Comparison of ENCODE assay signal across 7 cellular contexts in the genomic region with DNA sequence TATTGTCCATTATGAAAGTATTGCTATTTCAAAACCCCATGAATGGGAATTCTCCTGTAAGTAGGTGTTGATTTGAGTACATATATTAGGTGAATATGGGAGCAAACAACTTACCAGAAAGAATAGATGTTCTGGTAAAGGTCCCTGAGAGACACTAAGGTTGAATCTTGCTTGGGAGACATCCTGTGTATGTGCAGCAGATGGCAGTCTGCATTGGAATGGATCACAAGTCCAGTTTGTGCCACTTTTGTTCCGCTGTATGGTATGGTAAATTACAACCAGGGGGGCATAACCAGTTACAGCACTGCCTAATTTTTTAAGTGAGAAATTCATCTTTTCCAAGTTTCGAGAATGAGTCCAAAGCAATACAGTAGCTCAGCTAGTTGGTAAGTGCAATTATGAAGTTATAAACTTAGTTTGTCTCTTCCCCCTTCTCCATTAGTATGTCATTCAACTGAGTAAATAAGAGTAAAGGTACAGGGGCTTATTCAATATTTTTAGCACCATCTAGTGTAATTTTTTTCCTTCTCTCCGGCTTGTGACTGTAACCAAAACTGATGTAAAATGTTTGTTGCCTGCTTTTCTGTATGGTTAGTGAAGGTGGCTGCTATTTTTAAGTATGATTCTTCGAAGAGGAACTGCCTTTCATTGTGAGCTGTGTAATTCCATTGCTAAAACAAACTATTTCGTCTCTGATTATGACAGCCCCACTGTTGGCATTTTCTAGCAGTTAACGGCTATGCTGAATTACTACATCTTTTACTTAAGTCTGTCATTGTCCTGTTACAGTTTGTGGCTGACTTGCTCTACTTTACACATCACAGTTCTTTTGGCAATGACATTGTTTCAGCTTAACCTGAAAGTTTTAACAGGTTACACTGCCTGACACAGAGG. TPM values are rescaled to one million over a fixed set of nuclear protein-coding genes. Genes with fewer than 3 reads are reported as not detected.
DNase-seq lines count a peak whose midpoint lies in the region; ATAC-seq lines count a peak whose summit lies in the region.

No MANE protein-coding gene starts in this region.

- H3K4me3 Mint-ChIP-seq in activated T-helper 17 cell treated with anti-CD3 and anti-CD28 coated beads, Interleukin-2, amount 50 U/mL, for 72 hours: no peak overlapping the region

- ATAC-seq in activated T-helper 17 cell treated with anti-CD3 and anti-CD28 coated beads, Interleukin-2, amount 50 U/mL, for 72 hours (replicated peaks): no peak

- no peak overlapping the region for H3K27ac Mint-ChIP-seq in activated T-helper 17 cell treated with anti-CD3 and anti-CD28 coated beads, Interleukin-2, amount 50 U/mL, for 72 hours

- DNase-seq in Daoy (ENCODE audit: low read depth): peak; percentile 35
- DNase-seq in KBM-7: peak; percentile 59
- DNase-seq in amniotic epithelial cell (ENCODE audit: low read depth): peak; percentile 54
- DNase-seq in lung microvascular endothelial cell (ENCODE audit: low read depth in 2 of 2): peak; percentile 70 to 77
- DNase-seq in stimulated activated CD4-positive, alpha-beta T cell treated with anti-CD3 and anti-CD28 coated beads, Interleukin-1b, Interleukin-23, amount 100 ng/mL, for 48 hours: no peak
- no peak for DNase-seq in stimulated activated CD4-positive, alpha-beta T cell treated with anti-CD3 and anti-CD28 coated beads, Interleukin-2, amount 100 ng/mL, for 48 hours

- H3K36me3 Mint-ChIP-seq in activated T-helper 17 cell treated with anti-CD3 and anti-CD28 coated beads, Interleukin-2, amount 50 U/mL, for 72 hours (ENCODE audit: low read depth): no peaks in the 10 kb centered on the region

- H3K4me1 Mint-ChIP-seq in activated T-helper 17 cell treated with anti-CD3 and anti-CD28 coated beads, Interleukin-2, amount 50 U/mL, for 72 hours: peaks cover 8% of the 10 kb centered on the region

- in situ Hi-C loops in KBM-7 (cut with MboI; ENCODE audit: low pct_unique_long_range_greater_than_20kb, low sequenced_read_pairs): no loop called here

- no peaks in the 10 kb centered on the region for H3K27me3 Mint-ChIP-seq in activated T-helper 17 cell treated with anti-CD3 and anti-CD28 coated beads, Interleukin-2, amount 50 U/mL, for 72 hours

- H3K9me3 Mint-ChIP-seq in activated T-helper 17 cell treated with anti-CD3 and anti-CD28 coated beads, Interleukin-2, amount 50 U/mL, for 72 hours: no peaks in the 10 kb centered on the region

RNA-seq across cellular contexts. Expression of gene MCU, which starts 2.8 kb away (rescaled TPM):
- total RNA-seq in Daoy (2014; rRNA removed; shearing (Covaris generic)): 23.5 and 42.7 TPM in 2 replicates
- total RNA-seq in lung microvascular endothelial cell: 22.0 and 30.3 TPM in 2 replicates
- 10 to 100 TPM; 12.5 to 19.1 TPM for total RNA-seq in activated T-helper 17 cell treated with anti-CD3 and anti-CD28 coated beads, Interleukin-2, amount 50 U/mL, for 72 hours

Comparison
In these comparisons a context has a peak if more than half of its experiments do, and no peak if none do; other contexts are left out.
1. DNase-seq: peak in Daoy (single experiment), KBM-7 (single experiment), amniotic epithelial cell (single experiment) and lung microvascular endothelial cell (2 of 2); none in stimulated activated CD4-positive, alpha-beta T cell treated with anti-CD3 and anti-CD28 coated beads, Interleukin-1b, Interleukin-23, amount 100 ng/mL, for 48 hours (single experiment) and stimulated activated CD4-positive, alpha-beta T cell treated with anti-CD3 and anti-CD28 coated beads, Interleukin-2, amount 100 ng/mL, for 48 hours (0 of 2).